9 cellular contexts compared by ENCODE assay signal in the genomic region with DNA sequence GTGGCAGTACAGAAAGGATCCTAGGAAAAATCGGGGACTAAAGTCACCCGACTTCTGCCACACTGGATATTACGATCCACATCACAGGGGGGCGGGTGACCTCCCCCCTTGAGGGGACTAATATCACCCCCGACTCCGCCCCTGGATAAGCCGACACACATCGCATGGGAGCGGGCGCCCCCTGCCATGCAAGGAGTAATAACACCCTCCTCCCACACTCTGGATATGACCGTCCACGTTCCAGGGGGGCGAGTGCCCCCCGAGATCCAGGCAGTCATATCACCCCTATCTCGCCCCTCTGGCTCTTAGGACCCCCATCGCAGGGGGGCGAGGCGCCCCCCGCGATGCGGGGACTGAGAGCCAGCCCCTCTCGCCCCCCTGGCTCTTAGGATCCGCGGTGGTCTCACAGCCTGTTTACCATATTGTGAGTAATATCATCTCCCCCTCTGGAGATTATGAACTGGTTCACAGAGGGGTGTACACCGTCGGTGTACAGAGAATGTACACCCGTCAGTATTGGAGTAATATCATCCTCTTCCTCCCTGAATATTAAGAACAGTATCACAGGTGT.
A peak's percentile ranks its signal among the peaks of the same experiment; 100 is the strongest.
DNase-seq lines count a peak whose midpoint lies in the region; ATAC-seq and TF ChIP-seq lines count a peak whose summit lies in the region.
"Had no signal": no experiment of that assay in that cellular context is flagged by ENCODE, and none has a peak within 500 bp of the region (broad histone marks: within the 10 kb centered on the region; RNA-seq: fewer than 3 reads in every experiment).

No MANE protein-coding gene starts in this region.

- 35 to 61% methylated on average over 3 to 27 of the region's 27 CpGs for WGBS in transverse colon (ENCODE audit: low coverage in 1 of 2), 2 donors

- no peaks in the 10 kb centered on the region for H3K36me3 ChIP-seq in kidney epithelial cell (ENCODE audit: control insufficient read depth, insufficient read depth, low read length)
- H3K36me3 ChIP-seq in transverse colon = no peaks in the 10 kb centered on the region
- H3K36me3 ChIP-seq: BLaER1 had no signal

- H3K4me3 ChIP-seq in kidney epithelial cell (ENCODE audit: low read depth, low read length) (no peak overlapping the region), transverse colon (peak overlapping the region in 1 of 4 donors; percentile 16)
- H3K4me3 ChIP-seq: BLaER1 had no signal

- TF ChIP-seq CTCF in kidney epithelial cell (IDR thresholded peaks at IDR 0.05; ENCODE audit: insufficient read depth, low read length, poor library complexity, severe bottlenecking) (peak; percentile 31), transverse colon (IDR thresholded peaks at IDR 0.05) (peak; percentile 49 to 79 (median 64))

- no peaks in the 10 kb centered on the region for H3K9me3 ChIP-seq in transverse colon

- intact Hi-C loops in transverse colon (cut with DNase I; ENCODE audit: low total_unique reads) = no loop called here

- no peak for TF ChIP-seq EP300 in transverse colon (IDR thresholded peaks at IDR 0.05; ENCODE audit: low read depth)

- peak; percentile 72 for DNase-seq in activated effector memory CD4-positive, alpha-beta T cell treated with anti-CD3 and anti-CD28 coated beads, Interleukin-2, amount 50 U/mL, for 16 hours
- no peak for DNase-seq in activated effector memory CD4-positive, alpha-beta T cell treated with Interleukin-2 at 50 U/mL for 16 hours
- DNase-seq in activated T-cell treated with anti-CD3 and anti-CD28 coated beads for 1 hour (ENCODE audit: low read depth) = peak; percentile 26
- no peak for DNase-seq in kidney epithelial cell (ENCODE audit: low read depth)
- peak; percentile 41 for DNase-seq in transverse colon
- no peak for DNase-seq in NCI-H1417 treated with DMSO at 0.1 percent for 48 hours (lab: John Stamatoyannopoulos, UW)
- no peak for DNase-seq in occipital lobe (lab: John Stamatoyannopoulos, UW)

- no peak for ATAC-seq in HG02973 (IDR thresholded peaks at IDR 0.05; ENCODE audit: unreplicated experiment)

- no peak for TF ChIP-seq POLR2A in transverse colon (IDR thresholded peaks at IDR 0.05)

- H3K27me3 ChIP-seq in kidney epithelial cell (ENCODE audit: control insufficient read depth, insufficient read depth, low read length) (no peaks in the 10 kb centered on the region), transverse colon (peaks cover 5% of the 10 kb centered on the region)
- H3K27me3 ChIP-seq: BLaER1 had no signal

- no peak overlapping the region for H3K27ac ChIP-seq in transverse colon
- H3K27ac ChIP-seq: BLaER1 had no signal

- H3K4me1 ChIP-seq in transverse colon = peaks cover 0 to 6% (median 3%) of the 10 kb centered on the region in 4 donors
- H3K4me1 ChIP-seq: BLaER1 had no signal

- in situ Hi-C loops in transverse colon (cut with MboI; ENCODE audit: low pct_ligation_motif_present in 1 of 4, low pct_unique_long_range_greater_than_20kb in 1 of 4, low sequenced_read_pairs in 3 of 4) = loop anchor here in 2 of 4 donors (5.0 kb wide), 1 partner anchor 77 kb away; no protein-coding TSS in a partner anchor

Comparison
In these comparisons a context has a peak if more than half of its experiments do, and no peak if none do; other contexts are left out.
1. DNase-seq: peak in activated effector memory CD4-positive, alpha-beta T cell treated with anti-CD3 and anti-CD28 coated beads, Interleukin-2, amount 50 U/mL, for 16 hours (single experiment), activated T-cell treated with anti-CD3 and anti-CD28 coated beads for 1 hour (single experiment) and transverse colon (single experiment); none in activated effector memory CD4-positive, alpha-beta T cell treated with Interleukin-2 at 50 U/mL for 16 hours (single experiment), kidney epithelial cell (single experiment), NCI-H1417 treated with DMSO at 0.1 percent for 48 hours (single experiment) and occipital lobe (single experiment).